Comparison of ENCODE assay signal across 1 cellular context in the genomic region with DNA sequence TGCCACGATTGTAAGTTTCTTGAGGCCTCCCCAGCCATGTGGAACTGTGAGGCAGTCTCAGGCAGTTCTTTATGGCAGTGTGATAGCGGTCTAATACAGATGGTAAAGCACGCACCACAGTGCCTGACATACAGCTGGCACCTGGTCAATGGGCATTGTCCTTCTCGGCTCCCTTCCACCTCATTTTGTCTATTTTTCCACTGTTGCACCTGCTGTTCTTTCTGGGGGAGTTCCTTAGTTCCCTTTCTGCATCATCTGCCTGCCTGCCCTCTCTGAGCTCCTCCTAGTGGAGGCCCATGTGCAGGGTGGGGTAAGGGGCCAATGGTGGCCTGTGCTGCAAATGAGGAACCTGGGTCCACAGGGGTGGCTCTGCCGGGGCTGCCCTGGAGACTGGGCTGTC.
TF ChIP-seq lines count a peak whose summit lies in the region.

No MANE protein-coding gene starts in this region.

TF ChIP-seq in GM23338, 12 proteins besides CTCF, POLR2A, EP300 and RAD21 (continued from another document):
- no peak for TF ChIP-seq CREB1 (CRISPR knock-in tag; IDR thresholded peaks at IDR 0.05; ENCODE audit: low read depth)
- TF ChIP-seq STAT1 (IDR thresholded peaks at IDR 0.05; ENCODE audit: unreplicated experiment), result no peak
- TF ChIP-seq JUNB (IDR thresholded peaks at IDR 0.05; ENCODE audit: unreplicated experiment), result no peak
- TF ChIP-seq, protein P1, sequence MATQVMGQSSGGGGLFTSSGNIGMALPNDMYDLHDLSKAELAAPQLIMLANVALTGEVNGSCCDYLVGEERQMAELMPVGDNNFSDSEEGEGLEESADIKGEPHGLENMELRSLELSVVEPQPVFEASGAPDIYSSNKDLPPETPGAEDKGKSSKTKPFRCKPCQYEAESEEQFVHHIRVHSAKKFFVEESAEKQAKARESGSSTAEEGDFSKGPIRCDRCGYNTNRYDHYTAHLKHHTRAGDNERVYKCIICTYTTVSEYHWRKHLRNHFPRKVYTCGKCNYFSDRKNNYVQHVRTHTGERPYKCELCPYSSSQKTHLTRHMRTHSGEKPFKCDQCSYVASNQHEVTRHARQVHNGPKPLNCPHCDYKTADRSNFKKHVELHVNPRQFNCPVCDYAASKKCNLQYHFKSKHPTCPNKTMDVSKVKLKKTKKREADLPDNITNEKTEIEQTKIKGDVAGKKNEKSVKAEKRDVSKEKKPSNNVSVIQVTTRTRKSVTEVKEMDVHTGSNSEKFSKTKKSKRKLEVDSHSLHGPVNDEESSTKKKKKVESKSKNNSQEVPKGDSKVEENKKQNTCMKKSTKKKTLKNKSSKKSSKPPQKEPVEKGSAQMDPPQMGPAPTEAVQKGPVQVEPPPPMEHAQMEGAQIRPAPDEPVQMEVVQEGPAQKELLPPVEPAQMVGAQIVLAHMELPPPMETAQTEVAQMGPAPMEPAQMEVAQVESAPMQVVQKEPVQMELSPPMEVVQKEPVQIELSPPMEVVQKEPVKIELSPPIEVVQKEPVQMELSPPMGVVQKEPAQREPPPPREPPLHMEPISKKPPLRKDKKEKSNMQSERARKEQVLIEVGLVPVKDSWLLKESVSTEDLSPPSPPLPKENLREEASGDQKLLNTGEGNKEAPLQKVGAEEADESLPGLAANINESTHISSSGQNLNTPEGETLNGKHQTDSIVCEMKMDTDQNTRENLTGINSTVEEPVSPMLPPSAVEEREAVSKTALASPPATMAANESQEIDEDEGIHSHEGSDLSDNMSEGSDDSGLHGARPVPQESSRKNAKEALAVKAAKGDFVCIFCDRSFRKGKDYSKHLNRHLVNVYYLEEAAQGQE (IDR thresholded peaks at IDR 0.05; ENCODE audit: unreplicated experiment), result no peak
- no peak for TF ChIP-seq EZH2 (IDR thresholded peaks at IDR 0.05; ENCODE audit: low read depth, unreplicated experiment)
- no peak for TF ChIP-seq ZNF331 (CRISPR knock-in tag; IDR thresholded peaks at IDR 0.05; ENCODE audit: low read depth)
- TF ChIP-seq, protein P2, sequence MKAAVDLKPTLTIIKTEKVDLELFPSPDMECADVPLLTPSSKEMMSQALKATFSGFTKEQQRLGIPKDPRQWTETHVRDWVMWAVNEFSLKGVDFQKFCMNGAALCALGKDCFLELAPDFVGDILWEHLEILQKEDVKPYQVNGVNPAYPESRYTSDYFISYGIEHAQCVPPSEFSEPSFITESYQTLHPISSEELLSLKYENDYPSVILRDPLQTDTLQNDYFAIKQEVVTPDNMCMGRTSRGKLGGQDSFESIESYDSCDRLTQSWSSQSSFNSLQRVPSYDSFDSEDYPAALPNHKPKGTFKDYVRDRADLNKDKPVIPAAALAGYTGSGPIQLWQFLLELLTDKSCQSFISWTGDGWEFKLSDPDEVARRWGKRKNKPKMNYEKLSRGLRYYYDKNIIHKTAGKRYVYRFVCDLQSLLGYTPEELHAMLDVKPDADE (IDR thresholded peaks at IDR 0.05), result no peak
- no peak for TF ChIP-seq EZH2phosphoT487 (IDR thresholded peaks at IDR 0.05; ENCODE audit: unreplicated experiment)
- TF ChIP-seq POLR2AphosphoS5 (IDR thresholded peaks at IDR 0.05; ENCODE audit: low read depth), result no peak
